Comparison of ENCODE assay signal across 15 cellular contexts in genomic region chr10:132614431-132615341, GRCh38.
"Had no signal": no experiment of that assay in that cellular context is flagged by ENCODE, and none has a peak within 500 bp of the region (broad histone marks: within the 10 kb centered on the region; RNA-seq: fewer than 3 reads in every experiment).

No MANE protein-coding gene starts in this region.

- H3K4me3 ChIP-seq: body of pancreas, esophagus squamous epithelium, hepatocyte, right lobe of liver, smooth muscle cell, upper lobe of left lung had no signal

- ATAC-seq: body of pancreas; stimulated activated naive CD8-positive, alpha-beta T cell treated with anti-CD3 and anti-CD28 coated beads, Interleukin-15, Interleukin-2, amounts not matched to agents 100 U/mL and 50 U/mL, for 24 hours had no signal

- H3K27me3 ChIP-seq: body of pancreas, esophagus squamous epithelium, hepatocyte, right lobe of liver, upper lobe of left lung had no signal

- H3K27ac ChIP-seq: body of pancreas, esophagus squamous epithelium, right lobe of liver, upper lobe of left lung, VCaP had no signal

- DNase-seq: activated CD4-positive, alpha-beta T cell treated with anti-CD3 and anti-CD28 coated beads for 1 hour; activated CD4-positive, alpha-beta T cell treated with anti-CD3 and anti-CD28 coated beads, Interleukin-2, amount 50 U/mL, for 4 hours; amygdala; central memory CD4-positive, alpha-beta T cell; cortex of kidney; effector CD8-positive, alpha-beta T cell; esophagus squamous epithelium; kidney glomerular epithelial cell; stimulated activated naive CD8-positive, alpha-beta T cell treated with anti-CD3 and anti-CD28 coated beads, Interleukin-15, Interleukin-2, amounts not matched to agents 100 U/mL and 50 U/mL, for 24 hours; upper lobe of left lung had no signal

- H3K4me1 ChIP-seq: body of pancreas, right lobe of liver had no signal

- H3K36me3 ChIP-seq: right lobe of liver had no signal
